ENCODE assay signal across 21 cellular contexts in genomic region chr10:17076626-17077025, GRCh38. TPM values are rescaled to one million over a fixed set of nuclear protein-coding genes. Genes with fewer than 3 reads are reported as not detected.
DNase-seq lines count a peak whose midpoint lies in the region; ATAC-seq and TF ChIP-seq lines count a peak whose summit lies in the region.
"Had no signal": no experiment of that assay in that cellular context is flagged by ENCODE, and none has a peak within 500 bp of the region (broad histone marks: within the 10 kb centered on the region; RNA-seq: fewer than 3 reads in every experiment).

No MANE protein-coding gene starts in this region.

- no peak overlapping the region for H3K4me3 Mint-ChIP-seq in GM23338
- H3K4me3 Mint-ChIP-seq: activated CD4-positive, alpha-beta memory T cell treated with anti-CD3 and anti-CD28 coated beads for 36 hours; naive thymus-derived CD8-positive, alpha-beta T cell had no signal

- H3K9me3 ChIP-seq in adipocyte (ENCODE audit: control insufficient read depth, low read length): no peaks in the 10 kb centered on the region
- H3K9me3 ChIP-seq in hepatocyte (ENCODE audit: low read depth): no peaks in the 10 kb centered on the region
- H3K9me3 ChIP-seq in subcutaneous abdominal adipose tissue (ENCODE audit: control insufficient read depth in 5 of 5, low read length in 5 of 5): no peaks in the 10 kb centered on the region
- H3K9me3 ChIP-seq: prostate gland had no signal

- H3K36me3 ChIP-seq in GM23338 (ENCODE audit: insufficient read depth) (no peaks in the 10 kb centered on the region), adipocyte (ENCODE audit: control insufficient read depth, insufficient read depth, low read length, severe bottlenecking) (no peaks in the 10 kb centered on the region), hepatocyte (replicated peaks; ENCODE audit: insufficient read depth, low read depth) (no peaks in the 10 kb centered on the region), subcutaneous abdominal adipose tissue (ENCODE audit: control insufficient read depth in 5 of 5, insufficient read depth in 5 of 5, low read length in 5 of 5) (no peaks in the 10 kb centered on the region)
- H3K36me3 ChIP-seq: prostate gland had no signal

- H3K9me2 ChIP-seq in GM23338 (ENCODE audit: insufficient read depth) (0 out of 2 replicates have a peak, but pooled peaks cover 9% of the 10 kb centered on the region), hepatocyte (replicated peaks; ENCODE audit: insufficient read depth) (no peaks in the 10 kb centered on the region)

- no peaks in the 10 kb centered on the region for H3K27me3 ChIP-seq in GM23338 (ENCODE audit: insufficient read depth)
- H3K27me3 ChIP-seq in adipocyte (replicated peaks; ENCODE audit: control insufficient read depth, insufficient read depth, low read length): no peaks in the 10 kb centered on the region
- H3K27me3 ChIP-seq in hepatocyte: no peaks in the 10 kb centered on the region
- H3K27me3 ChIP-seq in subcutaneous abdominal adipose tissue (ENCODE audit: control insufficient read depth in 5 of 5, insufficient read depth in 4 of 5, low read length in 5 of 5): no peaks in the 10 kb centered on the region

- H3K4me3 ChIP-seq in GM23338: no peak overlapping the region
- peak overlapping the region; percentile 67 for H3K4me3 ChIP-seq in adipocyte (ENCODE audit: low read length)
- H3K4me3 ChIP-seq in hepatocyte: no peak overlapping the region
- no peak overlapping the region for H3K4me3 ChIP-seq in subcutaneous abdominal adipose tissue (ENCODE audit: low read depth in 1 of 5, low read length in 5 of 5)
- H3K4me3 ChIP-seq: prostate gland had no signal

- H3K9ac ChIP-seq in adipocyte (ENCODE audit: low read length): peak overlapping the region; percentile 85
- no peak overlapping the region for H3K9ac ChIP-seq in subcutaneous abdominal adipose tissue (ENCODE audit: low read length in 5 of 5)

- H3K27ac ChIP-seq in GM23338 (ENCODE audit: low read depth) (no peak overlapping the region), hepatocyte (peak overlapping the region; percentile 83), subcutaneous abdominal adipose tissue (ENCODE audit: low read depth, low read length) (peak overlapping the region; percentile 62)
- H3K27ac ChIP-seq: prostate gland, RWPE1 had no signal

- DNase-seq in GM23338 (ENCODE audit: low spot score) (no peak), adipocyte (ENCODE audit: low read depth) (no peak), hepatocyte (ENCODE audit: low spot score) (no peak)
- DNase-seq: activated CD4-positive, alpha-beta memory T cell treated with anti-CD3 and anti-CD28 coated beads for 36 hours; activated T-cell treated with anti-CD3 and anti-CD28 coated beads, Interleukin-2, amount 50 U/mL, for 48 hours; DND-41; naive thymus-derived CD8-positive, alpha-beta T cell; NCI-H187 treated with DMSO at 0.1 percent for 48 hours; NCI-H446; NK-92 treated with Interleukin-12 subunit alpha and Interleukin-12 subunit beta, amount 100 ng/mL, for 24 hours; stimulated activated CD4-positive, alpha-beta T cell treated with anti-CD3 and anti-CD28 coated beads, Interleukin-12 subunit alpha, Interleukin-12 subunit beta, amount 100 ng/mL, for 4 hours; T-helper 1 cell; trophoblast cell had no signal

- H4K20me1 ChIP-seq in GM23338 (replicated peaks; ENCODE audit: insufficient read depth) (no peaks in the 10 kb centered on the region), hepatocyte (ENCODE audit: insufficient read depth, poor library complexity, severe bottlenecking) (no peaks in the 10 kb centered on the region)

- H3K4me1 ChIP-seq in GM23338 (ENCODE audit: insufficient read depth): peaks cover 18% of the 10 kb centered on the region
- peaks cover 47% of the 10 kb centered on the region for H3K4me1 ChIP-seq in adipocyte (ENCODE audit: control insufficient read depth, insufficient read depth, low read length)
- peaks cover 23% of the 10 kb centered on the region for H3K4me1 ChIP-seq in hepatocyte (ENCODE audit: insufficient read depth)
- H3K4me1 ChIP-seq in subcutaneous abdominal adipose tissue (ENCODE audit: control insufficient read depth in 5 of 5, insufficient read depth in 5 of 5, low read length in 5 of 5): peaks cover 2 to 14% (median 7%) of the 10 kb centered on the region in 5 donors
- H3K4me1 ChIP-seq: prostate gland had no signal

- ATAC-seq in GM23338 (no peak), GM18511 (IDR thresholded peaks at IDR 0.05; ENCODE audit: unreplicated experiment) (no peak), GM19397 (IDR thresholded peaks at IDR 0.05; ENCODE audit: unreplicated experiment) (no peak), GM21825 (IDR thresholded peaks at IDR 0.05; ENCODE audit: unreplicated experiment) (no peak)
- ATAC-seq: activated naive CD4-positive, alpha-beta T cell treated with anti-CD3 and anti-CD28 coated beads, Interleukin-2, amount 50 U/mL, for 72 hours; HepG2; naive thymus-derived CD8-positive, alpha-beta T cell had no signal

- no peaks in the 10 kb centered on the region for H3K36me3 Mint-ChIP-seq in GM23338 (ENCODE audit: low read depth)
- H3K36me3 Mint-ChIP-seq: activated CD4-positive, alpha-beta memory T cell treated with anti-CD3 and anti-CD28 coated beads for 36 hours had no signal

- peaks cover 14% of the 10 kb centered on the region for H3K4me1 Mint-ChIP-seq in GM23338

- H3K9me3 Mint-ChIP-seq in GM23338: no peaks in the 10 kb centered on the region
- H3K9me3 Mint-ChIP-seq: activated CD4-positive, alpha-beta memory T cell treated with anti-CD3 and anti-CD28 coated beads for 36 hours; activated naive CD4-positive, alpha-beta T cell treated with anti-CD3 and anti-CD28 coated beads, Interleukin-2, amount 50 U/mL, for 72 hours; naive thymus-derived CD8-positive, alpha-beta T cell had no signal

- 87% methylated on average over 3 of the region's 3 CpGs for WGBS in hepatocyte (ENCODE audit: low lambda C conversion rate, missing lambda C conversion rate)

- H3F3A ChIP-seq in GM23338 (replicated peaks; ENCODE audit: low read depth): no peaks in the 10 kb centered on the region

- TF ChIP-seq CTCF in GM23338 (conservative IDR thresholded peaks at IDR 0.05; ENCODE audit: low read depth in 2 of 2): no peak
- TF ChIP-seq CTCF in hepatocyte (IDR thresholded peaks at IDR 0.05; ENCODE audit: poor library complexity): no peak

- no peak overlapping the region for H3K4me2 ChIP-seq in GM23338
- peak overlapping the region; percentile 9 for H3K4me2 ChIP-seq in hepatocyte

- H2AFZ ChIP-seq in GM23338 (peak overlapping the region; percentile 24; the same call in 1 of the 2 replicates), hepatocyte (no peak overlapping the region)

- no peaks in the 10 kb centered on the region for H3K27me3 Mint-ChIP-seq in GM23338 (ENCODE audit: insufficient read depth, low read depth, poor library complexity)
- H3K27me3 Mint-ChIP-seq: activated CD4-positive, alpha-beta memory T cell treated with anti-CD3 and anti-CD28 coated beads for 36 hours; naive thymus-derived CD8-positive, alpha-beta T cell had no signal

- H3K27ac Mint-ChIP-seq in GM23338: no peak overlapping the region
- H3K27ac Mint-ChIP-seq: activated CD4-positive, alpha-beta memory T cell treated with anti-CD3 and anti-CD28 coated beads for 36 hours; activated naive CD4-positive, alpha-beta T cell treated with anti-CD3 and anti-CD28 coated beads, Interleukin-2, amount 50 U/mL, for 72 hours had no signal

- H3K79me2 ChIP-seq in GM23338 (replicated peaks; ENCODE audit: insufficient read depth) (no peaks in the 10 kb centered on the region), hepatocyte (no peaks in the 10 kb centered on the region)

RNA-seq across cellular contexts. Expression of gene CUBN, which starts 53.0 kb away (rescaled TPM):
- total RNA-seq in GM23338 (2014; rRNA removed; shearing (Covaris generic)): 0.23 and 1.8 TPM in 2 replicates
- 0.06 and 0.47 TPM in 2 replicates for polyA plus RNA-seq in GM23338 (2016; fragmentation: Nextera tagmentation; extraction: Ambion mirVana)
- total RNA-seq in hepatocyte: 9.4 and 10.6 TPM in 2 replicates
- 2.0 and 3.3 TPM in 2 replicates for polyA plus RNA-seq in hepatocyte
